ENCODE assay signal across 20 cellular contexts in genomic region chr15:100167884-100168375, GRCh38.
DNase-seq lines count a peak whose midpoint lies in the region; ATAC-seq and TF ChIP-seq lines count a peak whose summit lies in the region.
"Had no signal": no experiment of that assay in that cellular context is flagged by ENCODE, and none has a peak within 500 bp of the region (broad histone marks: within the 10 kb centered on the region; RNA-seq: fewer than 3 reads in every experiment).

No MANE protein-coding gene starts in this region.

- no peak for TF ChIP-seq CTCF in Loucy (conservative IDR thresholded peaks at IDR 0.05; ENCODE audit: low read length)
- no peak for TF ChIP-seq CTCF in esophagus squamous epithelium (IDR thresholded peaks at IDR 0.05)
- no peak for TF ChIP-seq CTCF in right lobe of liver (IDR thresholded peaks at IDR 0.05)
- no peak for TF ChIP-seq CTCF in stomach (IDR thresholded peaks at IDR 0.05)
- TF ChIP-seq CTCF in activated CD8-positive, alpha-beta T cell treated with anti-CD3 and anti-CD28 coated beads for 36 hours (IDR thresholded peaks at IDR 0.05): no peak
- TF ChIP-seq CTCF in tibial nerve (IDR thresholded peaks at IDR 0.05): no peak

- no peaks in the 10 kb centered on the region for H4K20me1 ChIP-seq in Loucy (ENCODE audit: insufficient read depth, low read length, poor library complexity, severe bottlenecking)

- no peak overlapping the region for H3K27ac Mint-ChIP-seq in activated CD8-positive, alpha-beta T cell treated with anti-CD3 and anti-CD28 coated beads for 36 hours
- H3K27ac Mint-ChIP-seq: CD4-positive, CD25-positive, alpha-beta regulatory T cell had no signal

- TF ChIP-seq EP300 in stomach (IDR thresholded peaks at IDR 0.05) (no peak), tibial nerve (IDR thresholded peaks at IDR 0.05) (no peak)

- peak overlapping the region; percentile 53 for H3K4me2 ChIP-seq in Loucy (ENCODE audit: low read depth, low read length, poor library complexity, severe bottlenecking)
- H3K4me2 ChIP-seq: KMS-11 had no signal

- H3K9ac ChIP-seq in Loucy (ENCODE audit: low read depth, low read length, poor library complexity, severe bottlenecking): peak overlapping the region; percentile 31
- H3K9ac ChIP-seq: KMS-11 had no signal

- H3K36me3 ChIP-seq in Loucy (ENCODE audit: insufficient read depth, low read length): no peaks in the 10 kb centered on the region
- H3K36me3 ChIP-seq in esophagus squamous epithelium: no peaks in the 10 kb centered on the region
- H3K36me3 ChIP-seq in right lobe of liver: no peaks in the 10 kb centered on the region
- no peaks in the 10 kb centered on the region for H3K36me3 ChIP-seq in stomach
- no peaks in the 10 kb centered on the region for H3K36me3 ChIP-seq in tibial nerve
- H3K36me3 ChIP-seq: suprapubic skin had no signal

- H3K4me1 ChIP-seq in Loucy (ENCODE audit: insufficient read depth, low read length, poor library complexity, severe bottlenecking) (peaks cover 31% of the 10 kb centered on the region), esophagus squamous epithelium (no peaks in the 10 kb centered on the region), right lobe of liver (peaks cover 0 to 25% (median 0%) of the 10 kb centered on the region in 4 donors), stomach (peaks cover 0 to 18% (median 6%) of the 10 kb centered on the region in 4 donors), tibial nerve (peaks cover 0 to 6% (median 0%) of the 10 kb centered on the region in 4 donors)
- H3K4me1 ChIP-seq: suprapubic skin had no signal

- no peaks in the 10 kb centered on the region for H3K79me2 ChIP-seq in Loucy (ENCODE audit: insufficient read depth, low read length)

- CTCF ChIA-PET in activated CD8-positive, alpha-beta T cell treated with anti-CD3 and anti-CD28 coated beads for 36 hours (lab: Charles Lee): no interaction called here

- H3K4me3 ChIP-seq in Loucy (ENCODE audit: low read length, poor library complexity, severe bottlenecking): no peak overlapping the region
- no peak overlapping the region for H3K4me3 ChIP-seq in esophagus squamous epithelium
- H3K4me3 ChIP-seq in right lobe of liver: no peak overlapping the region
- no peak overlapping the region for H3K4me3 ChIP-seq in stomach
- no peak overlapping the region for H3K4me3 ChIP-seq in tibial nerve
- H3K4me3 ChIP-seq: suprapubic skin had no signal

- no peak for TF ChIP-seq POLR2A in esophagus squamous epithelium (IDR thresholded peaks at IDR 0.05)
- TF ChIP-seq POLR2A in right lobe of liver (IDR thresholded peaks at IDR 0.05): no peak
- no peak for TF ChIP-seq POLR2A in stomach (IDR thresholded peaks at IDR 0.05)
- TF ChIP-seq POLR2A in tibial nerve (IDR thresholded peaks at IDR 0.05): no peak

- H3K9me3 ChIP-seq in Loucy (ENCODE audit: insufficient read depth, low read depth, low read length) (no peaks in the 10 kb centered on the region; the same call in 1 of the 2 replicates), esophagus squamous epithelium (peaks cover 0 to 17% (median 12%) of the 10 kb centered on the region in 3 donors), right lobe of liver (peaks cover 0 to 8% (median 2%) of the 10 kb centered on the region in 4 donors), stomach (peaks cover 5 to 19% (median 14%) of the 10 kb centered on the region in 4 donors), tibial nerve (peaks cover 0 to 16% (median 4%) of the 10 kb centered on the region in 4 donors)

- H3K4me3 Mint-ChIP-seq in activated CD8-positive, alpha-beta T cell treated with anti-CD3 and anti-CD28 coated beads for 36 hours: no peak overlapping the region
- H3K4me3 Mint-ChIP-seq: CD4-positive, CD25-positive, alpha-beta regulatory T cell had no signal

- 91 to 93% methylated on average over 12 to 15 of the region's 15 CpGs for WGBS in esophagus squamous epithelium, 2 donors
- 55% methylated on average over 9 of the region's 15 CpGs for WGBS in right lobe of liver (ENCODE audit: insufficient coverage, low coverage, low lambda C conversion rate, missing lambda C conversion rate)
- 86 to 91% (median 88%) methylated on average over 15 of the region's 15 CpGs for WGBS in stomach, 5 donors
- WGBS in tibial nerve, 2 donors: 88 to 93% methylated on average over 13 to 15 of the region's 15 CpGs

- H3K36me3 Mint-ChIP-seq in activated CD8-positive, alpha-beta T cell treated with anti-CD3 and anti-CD28 coated beads for 36 hours (ENCODE audit: low read depth): peaks cover 2% of the 10 kb centered on the region
- H3K36me3 Mint-ChIP-seq: CD4-positive, CD25-positive, alpha-beta regulatory T cell had no signal

- H3K27ac ChIP-seq in esophagus squamous epithelium (peak overlapping the region; percentile 18 to 77 (median 58)), right lobe of liver (peak overlapping the region in 2 of 3 donors; percentile 19 to 83), stomach (peak overlapping the region in 3 of 5 donors; percentile 8 to 72 (median 54)), tibial nerve (no peak overlapping the region)
- H3K27ac ChIP-seq: KMS-11, suprapubic skin had no signal

- ATAC-seq in right lobe of liver (peak; percentile 65 to 90 (median 70)), HG03045 (IDR thresholded peaks at IDR 0.05; ENCODE audit: unreplicated experiment) (no peak)
- no peak for ATAC-seq in activated CD8-positive, alpha-beta T cell treated with anti-CD3 and anti-CD28 coated beads for 36 hours

- no peaks in the 10 kb centered on the region for H3K9me2 ChIP-seq in Loucy (replicated peaks; ENCODE audit: low read depth, low read length)

- H3K27me3 ChIP-seq in Loucy (ENCODE audit: insufficient read depth, low read length, poor library complexity, severe bottlenecking) (no peaks in the 10 kb centered on the region), esophagus squamous epithelium (no peaks in the 10 kb centered on the region), right lobe of liver (no peaks in the 10 kb centered on the region), stomach (no peaks in the 10 kb centered on the region), tibial nerve (no peaks in the 10 kb centered on the region)
- H3K27me3 ChIP-seq: suprapubic skin had no signal

- intact Hi-C loops in esophagus squamous epithelium (cut with DNase I) (no loop called here), right lobe of liver (cut with DNase I) (no loop called here), stomach (cut with DNase I; ENCODE audit: low total_unique reads) (no loop called here)
- intact Hi-C loops in activated CD8-positive, alpha-beta T cell treated with anti-CD3 and anti-CD28 coated beads for 36 hours (cut with micrococcal nuclease): no loop called here

- peaks cover 5% of the 10 kb centered on the region for H3K9me3 Mint-ChIP-seq in activated CD8-positive, alpha-beta T cell treated with anti-CD3 and anti-CD28 coated beads for 36 hours

- POLR2A ChIA-PET in activated CD8-positive, alpha-beta T cell treated with anti-CD3 and anti-CD28 coated beads for 36 hours (lab: Charles Lee): no interaction called here

- peaks cover 21% of the 10 kb centered on the region for H3K4me1 Mint-ChIP-seq in activated CD8-positive, alpha-beta T cell treated with anti-CD3 and anti-CD28 coated beads for 36 hours (ENCODE audit: low read depth)
- H3K4me1 Mint-ChIP-seq: CD4-positive, CD25-positive, alpha-beta regulatory T cell had no signal

- H3K27me3 Mint-ChIP-seq in activated CD8-positive, alpha-beta T cell treated with anti-CD3 and anti-CD28 coated beads for 36 hours: peaks cover 3% of the 10 kb centered on the region
- H3K27me3 Mint-ChIP-seq: CD4-positive, CD25-positive, alpha-beta regulatory T cell had no signal

- H2AFZ ChIP-seq in Loucy (ENCODE audit: low read length): no peak overlapping the region

- no peaks in the 10 kb centered on the region for H3F3A ChIP-seq in Loucy (ENCODE audit: low read depth)

- DNase-seq in esophagus squamous epithelium (lab: John Stamatoyannopoulos, UW) (no peak), right lobe of liver (peak in 1 of 3 donors; percentile 85), stomach (no peak), tibial nerve (ENCODE audit: low spot score in 2 of 2) (no peak), DMS153 (lab: John Stamatoyannopoulos, UW) (no peak)
- no peak for DNase-seq in activated CD8-positive, alpha-beta T cell treated with anti-CD3 and anti-CD28 coated beads for 36 hours
- DNase-seq: activated naive CD4-positive, alpha-beta T cell; activated T-cell treated with anti-CD3 and anti-CD28 coated beads, Interleukin-2, amount 50 U/mL, for 1 hour; CD4-positive, CD25-positive, alpha-beta regulatory T cell; DMS79; effector CD4-positive, alpha-beta T cell; glutamatergic neuron; H7; NCI-H187; SIG-M5; stimulated activated CD4-positive, alpha-beta T cell treated with anti-CD3 and anti-CD28 coated beads, Interleukin-15, amount 100 ng/mL, for 24 hours had no signal

Comparison
In these comparisons a context has a peak if more than half of its experiments do, and no peak if none do; other contexts are left out.
1. H3K27ac ChIP-seq: peak in esophagus squamous epithelium (4 of 4), right lobe of liver (2 of 3) and stomach (3 of 5); none in tibial nerve (0 of 4).
2. ATAC-seq: peak in right lobe of liver (4 of 4); none in activated CD8-positive, alpha-beta T cell treated with anti-CD3 and anti-CD28 coated beads for 36 hours (single experiment) and HG03045 (single experiment).